9 cellular contexts compared by ENCODE assay signal in genomic region chr15:28321679-28322078, GRCh38. TPM values are rescaled to one million over a fixed set of nuclear protein-coding genes. Genes with fewer than 3 reads are reported as not detected.
DNase-seq lines count a peak whose midpoint lies in the region; ATAC-seq, FAIRE-seq and TF ChIP-seq lines count a peak whose summit lies in the region.
"Not testable (repeated sequence)": the region's sequence is repeated elsewhere in the genome, so short reads cannot be mapped to it uniquely, and the experiment has no call there.
"Had no signal": no experiment of that assay in that cellular context is flagged by ENCODE, and none has a peak within 500 bp of the region (broad histone marks: within the 10 kb centered on the region; RNA-seq: fewer than 3 reads in every experiment).

No MANE protein-coding gene starts in this region.

- H3K9me3 ChIP-seq in Loucy (ENCODE audit: insufficient read depth, low read depth, low read length); HepG2 (ENCODE audit: low read length); tibial nerve: not testable (repeated sequence)

- TF ChIP-seq CTCF in Calu3 (IDR thresholded peaks at IDR 0.05; ENCODE audit: unreplicated experiment); Loucy (conservative IDR thresholded peaks at IDR 0.05; ENCODE audit: low read length); epithelial cell of esophagus (IDR thresholded peaks at IDR 0.05; ENCODE audit: insufficient read depth, low read depth, low read length, missing control alignments); HepG2 (CRISPR knock-in tag; IDR thresholded peaks at IDR 0.05); retinal pigment epithelial cell (conservative IDR thresholded peaks at IDR 0.05; ENCODE audit: low read depth, low read length); tibial nerve (IDR thresholded peaks at IDR 0.05): not testable (repeated sequence)

- peak overlapping the region; percentile 48 for H3K4me2 ChIP-seq in Loucy (ENCODE audit: low read depth, low read length, poor library complexity, severe bottlenecking)
- H3K4me2 ChIP-seq in HepG2 (ENCODE audit: low read depth, low read length): not testable (repeated sequence)

- TF ChIP-seq POLR2A in HepG2 (IDR thresholded peaks at IDR 0.05; ENCODE audit: insufficient read depth in 1 of 2, low read depth in 2 of 2, low read length in 2 of 2); tibial nerve (IDR thresholded peaks at IDR 0.05): not testable (repeated sequence)

- not testable (repeated sequence) for ATAC-seq in activated CD4-positive, alpha-beta T cell treated with anti-CD3 and anti-CD28 coated beads for 36 hours; activated naive CD8-positive, alpha-beta T cell treated with anti-CD3 and anti-CD28 coated beads, Interleukin-2, amount 10 ng/mL, durations not matched to agents 7 days and 5 days (ENCODE audit: low read depth); HepG2

- not testable (repeated sequence) for TF ChIP-seq EP300 in HepG2 (IDR thresholded peaks at IDR 0.05; ENCODE audit: low read depth in 2 of 2, low read length in 2 of 2); HepG2 (CRISPR knock-in tag; IDR thresholded peaks at IDR 0.05; ENCODE audit: borderline replicate concordance); tibial nerve (IDR thresholded peaks at IDR 0.05)

- not testable (repeated sequence) for H3K9ac ChIP-seq in Loucy (ENCODE audit: low read depth, low read length, poor library complexity, severe bottlenecking)
- 0 out of 2 replicates have a peak overlapping the region, but pooled peaks have one; percentile 34 for H3K9ac ChIP-seq in HepG2 (ENCODE audit: insufficient read depth, low read depth, low read length)

- POLR2A ChIA-PET in activated CD4-positive, alpha-beta T cell treated with anti-CD3 and anti-CD28 coated beads for 36 hours (lab: Charles Lee); activated naive CD8-positive, alpha-beta T cell treated with anti-CD3 and anti-CD28 coated beads, Interleukin-2, amount 10 ng/mL, durations not matched to agents 7 days and 5 days (lab: Charles Lee); HepG2 (lab: Yijun Ruan, JAX): not testable (repeated sequence)

- H3K9me3 Mint-ChIP-seq in Calu3 (ENCODE audit: low read depth, unreplicated experiment); activated CD4-positive, alpha-beta T cell treated with anti-CD3 and anti-CD28 coated beads for 36 hours (ENCODE audit: low read depth); activated naive CD8-positive, alpha-beta T cell treated with anti-CD3 and anti-CD28 coated beads, Interleukin-2, amount 10 ng/mL, durations not matched to agents 7 days and 5 days: not testable (repeated sequence)

- DNase-seq in Calu3; epithelial cell of esophagus (ENCODE audit: low read depth); HepG2 (ENCODE audit: low spot score); retinal pigment epithelial cell (ENCODE audit: low read depth); tibial nerve (ENCODE audit: low spot score in 2 of 2): not testable (repeated sequence)
- peak; percentile 16 for DNase-seq in activated CD4-positive, alpha-beta T cell treated with anti-CD3 and anti-CD28 coated beads for 36 hours
- peak; percentile 38 for DNase-seq in activated naive CD8-positive, alpha-beta T cell treated with anti-CD3 and anti-CD28 coated beads, Interleukin-2, amount 10 ng/mL, durations not matched to agents 7 days and 5 days

- H3K4me3 ChIP-seq in Loucy (ENCODE audit: low read length, poor library complexity, severe bottlenecking) (peak overlapping the region; percentile 70), epithelial cell of esophagus (ENCODE audit: low read length) (peak overlapping the region; percentile 36), HepG2 (replicated peaks in 1 of 3; ENCODE audit: insufficient read depth in 1 of 3, low read depth in 2 of 3, low read length in 3 of 3) (peak overlapping the region in 2 of 3 experiments; percentile 39 to 40; a peak in 2 of 6 replicates), retinal pigment epithelial cell (ENCODE audit: low read length) (peak overlapping the region; percentile 42), tibial nerve (peak overlapping the region in 3 of 4 donors; percentile 19 to 48 (median 29))

- not testable (repeated sequence) for H3K27me3 Mint-ChIP-seq in Calu3 (ENCODE audit: unreplicated experiment); activated CD4-positive, alpha-beta T cell treated with anti-CD3 and anti-CD28 coated beads for 36 hours; activated naive CD8-positive, alpha-beta T cell treated with anti-CD3 and anti-CD28 coated beads, Interleukin-2, amount 10 ng/mL, durations not matched to agents 7 days and 5 days

- not testable (repeated sequence) for FAIRE-seq in HepG2 (lab: Jason Lieb, UNC)

- not testable (repeated sequence) for H3F3A ChIP-seq in Loucy (ENCODE audit: low read depth)

- not testable (repeated sequence) for H3K9me2 ChIP-seq in Loucy (replicated peaks; ENCODE audit: low read depth, low read length)

- not testable (repeated sequence) for H3K4me1 Mint-ChIP-seq in Calu3 (ENCODE audit: low read depth, unreplicated experiment); activated CD4-positive, alpha-beta T cell treated with anti-CD3 and anti-CD28 coated beads for 36 hours; activated naive CD8-positive, alpha-beta T cell treated with anti-CD3 and anti-CD28 coated beads, Interleukin-2, amount 10 ng/mL, durations not matched to agents 7 days and 5 days

- not testable (repeated sequence) for H3K4me1 ChIP-seq in Loucy (ENCODE audit: insufficient read depth, low read length, poor library complexity, severe bottlenecking); HepG2 (ENCODE audit: insufficient read depth, low read length); tibial nerve

- H3K27ac Mint-ChIP-seq in Calu3 (ENCODE audit: unreplicated experiment): peak overlapping the region; percentile 12
- peak overlapping the region; percentile 82 for H3K27ac Mint-ChIP-seq in activated CD4-positive, alpha-beta T cell treated with anti-CD3 and anti-CD28 coated beads for 36 hours
- peak overlapping the region; percentile 88 for H3K27ac Mint-ChIP-seq in activated naive CD8-positive, alpha-beta T cell treated with anti-CD3 and anti-CD28 coated beads, Interleukin-2, amount 10 ng/mL, durations not matched to agents 7 days and 5 days

- in situ Hi-C loops in HepG2 (cut with HindIII; ENCODE audit: extremely low pct_ligation_motif_present, low pct_unique_long_range_greater_than_20kb): not testable (repeated sequence)

- 0% methylated on average over 6 of the region's 34 CpGs for WGBS in HepG2 (ENCODE audit: low lambda C conversion rate)
- WGBS in tibial nerve, 2 donors: 1% methylated on average over 11 of the region's 34 CpGs; no CpG with 5 or more reads in 1 of the 2 donors

- not testable (repeated sequence) for BruUV-seq in Calu3 (replicated peaks; lab: Mats Ljungman, UMichigan); HepG2 (replicated peaks; lab: Mats Ljungman, UMichigan)

- TF ChIP-seq RAD21 in HepG2 (CRISPR knock-in tag; IDR thresholded peaks at IDR 0.05): not testable (repeated sequence)

- H3K27ac ChIP-seq in HepG2 (ENCODE audit: extremely low read length, insufficient read depth, low read length); tibial nerve: not testable (repeated sequence)

- H3K79me2 ChIP-seq in Loucy (ENCODE audit: insufficient read depth, low read length): peaks cover 16% of the 10 kb centered on the region
- not testable (repeated sequence) for H3K79me2 ChIP-seq in HepG2 (ENCODE audit: insufficient read depth, low read length)

- H3K4me3 Mint-ChIP-seq in Calu3 (ENCODE audit: low read depth, unreplicated experiment): peak overlapping the region; percentile 71
- peak overlapping the region; percentile 76 for H3K4me3 Mint-ChIP-seq in activated CD4-positive, alpha-beta T cell treated with anti-CD3 and anti-CD28 coated beads for 36 hours
- peak overlapping the region; percentile 91 for H3K4me3 Mint-ChIP-seq in activated naive CD8-positive, alpha-beta T cell treated with anti-CD3 and anti-CD28 coated beads, Interleukin-2, amount 10 ng/mL, durations not matched to agents 7 days and 5 days

- not testable (repeated sequence) for H3K36me3 ChIP-seq in Loucy (ENCODE audit: insufficient read depth, low read length); HepG2 (replicated peaks in 1 of 2; ENCODE audit: control insufficient read depth in 1 of 2, insufficient read depth in 2 of 2, low read length in 2 of 2)
- peaks cover 0 to 18% (median 0%) of the 10 kb centered on the region in 3 donors for H3K36me3 ChIP-seq in tibial nerve

- CTCF ChIA-PET in Calu3 (lab: Charles Lee); activated CD4-positive, alpha-beta T cell treated with anti-CD3 and anti-CD28 coated beads for 36 hours (lab: Charles Lee); HepG2 (lab: Yijun Ruan, JAX; ENCODE audit: low intra/inter-chr PET ratio, low total read pairs): not testable (repeated sequence)

- intact Hi-C loops in Calu3 (cut with micrococcal nuclease; ENCODE audit: unreplicated experiment); activated CD4-positive, alpha-beta T cell treated with anti-CD3 and anti-CD28 coated beads for 36 hours (cut with DNase I, micrococcal nuclease); HepG2 (cut with micrococcal nuclease; ENCODE audit: unreplicated experiment): not testable (repeated sequence)

- H3K36me3 Mint-ChIP-seq in Calu3 (ENCODE audit: insufficient read depth, unreplicated experiment); activated naive CD8-positive, alpha-beta T cell treated with anti-CD3 and anti-CD28 coated beads, Interleukin-2, amount 10 ng/mL, durations not matched to agents 7 days and 5 days: not testable (repeated sequence)
- H3K36me3 Mint-ChIP-seq in activated CD4-positive, alpha-beta T cell treated with anti-CD3 and anti-CD28 coated beads for 36 hours (ENCODE audit: low read depth): peaks cover 11% of the 10 kb centered on the region

- H2AFZ ChIP-seq in Loucy (ENCODE audit: low read length); HepG2 (ENCODE audit: low read length): not testable (repeated sequence)

- H3K27me3 ChIP-seq in Loucy (ENCODE audit: insufficient read depth, low read length, poor library complexity, severe bottlenecking); HepG2 (ENCODE audit: control insufficient read depth in 1 of 2, insufficient read depth in 2 of 2, low read length in 2 of 2); tibial nerve: not testable (repeated sequence)

- H4K20me1 ChIP-seq in Loucy (ENCODE audit: insufficient read depth, low read length, poor library complexity, severe bottlenecking); HepG2 (ENCODE audit: insufficient read depth, low read length): not testable (repeated sequence)

RNA-seq across cellular contexts. Expression of gene HERC2, which starts 0.3 kb away (rescaled TPM):
- total RNA-seq in Calu3 (2022) (18.0 and 19.7 TPM in 2 replicates), HepG2 (2016; rRNA removed; fragmentation: Illumina TruSeq; extraction: Trizol) (24.8 and 25.6 TPM in 2 replicates), tibial nerve (100 to 1,000 TPM in 1 of 4 donors, 10 to 100 TPM in 3; 74.1 to 106 (median 88.7) TPM)
- total RNA-seq in activated CD4-positive, alpha-beta T cell treated with anti-CD3 and anti-CD28 coated beads for 36 hours: 10 to 100 TPM; 26.8 to 35.0 TPM
- total RNA-seq in activated naive CD8-positive, alpha-beta T cell treated with anti-CD3 and anti-CD28 coated beads, Interleukin-2, amount 10 ng/mL, durations not matched to agents 7 days and 5 days: 10 to 100 TPM; 43.0 to 47.0 TPM
- total RNA-seq in HepG2 (2016; cell fraction: cytosol; rRNA removed; fragmentation: Illumina TruSeq; extraction: Trizol; ENCODE audit: low read depth): 9.3 and 11.8 TPM in 2 replicates
- total RNA-seq in HepG2 (2016; cell fraction: insoluble cytoplasmic fraction; rRNA removed; fragmentation: Illumina TruSeq; extraction: Trizol): 20.9 and 27.5 TPM in 2 replicates
- 11.8 and 12.8 TPM in 2 replicates for total RNA-seq in HepG2 (2016; cell fraction: membrane; rRNA removed; fragmentation: Illumina TruSeq; extraction: Trizol)
- total RNA-seq in HepG2 (2016; cell fraction: nucleus; rRNA removed; fragmentation: Illumina TruSeq; extraction: Trizol): 41.0 and 53.3 TPM in 2 replicates
- polyA plus RNA-seq in HepG2 (2011; rRNA removed): 17.6 and 21.9 TPM in 2 replicates
- 13.7 and 16.1 TPM in 2 replicates for polyA plus RNA-seq in HepG2 (2011; cell fraction: cytosol; rRNA removed)
- polyA plus RNA-seq in HepG2 (2011; cell fraction: nucleus; rRNA removed): 76.2 and 81.0 TPM in 2 replicates
- polyA plus RNA-seq in HepG2 (2012): 15.8 and 16.6 TPM in 2 replicates
- polyA plus RNA-seq in HepG2 (2016; cell fraction: cytosol; fragmentation: Illumina TruSeq; extraction: Trizol; ENCODE audit: low read depth): 7.2 and 9.4 TPM in 2 replicates
- 18.4 and 19.2 TPM in 2 replicates for polyA plus RNA-seq in HepG2 (2016; cell fraction: insoluble cytoplasmic fraction; fragmentation: Illumina TruSeq; extraction: Trizol; ENCODE audit: low read depth)
- 9.9 and 10.3 TPM in 2 replicates for polyA plus RNA-seq in HepG2 (2016; cell fraction: membrane; fragmentation: Illumina TruSeq; extraction: Trizol; ENCODE audit: low read depth)
- polyA plus RNA-seq in HepG2 (2016; cell fraction: nucleus; fragmentation: Illumina TruSeq; extraction: Trizol; ENCODE audit: insufficient read depth, low read depth): 57.3 and 58.1 TPM in 2 replicates
- 43.4 and 58.8 TPM in 2 replicates for polyA minus RNA-seq in HepG2 (2011; rRNA and poly(A)+ RNA removed; ENCODE audit: low replicate concordance)
- 11.0 and 20.0 TPM in 2 replicates for polyA minus RNA-seq in HepG2 (2011; cell fraction: cytosol; rRNA and poly(A)+ RNA removed)
- 59.7 and 61.8 TPM in 2 replicates for polyA minus RNA-seq in HepG2 (2011; cell fraction: nucleus; rRNA and poly(A)+ RNA removed)

RNA-seq across cellular contexts. Expression of gene GOLGA6L24, which starts 36.2 kb away (rescaled TPM):
- total RNA-seq in Calu3 (2022) (not detected in 2 replicates), HepG2 (2016; rRNA removed; fragmentation: Illumina TruSeq; extraction: Trizol) (not detected in 2 replicates), tibial nerve (not detected)
- total RNA-seq in activated CD4-positive, alpha-beta T cell treated with anti-CD3 and anti-CD28 coated beads for 36 hours: not detected
- not detected for total RNA-seq in activated naive CD8-positive, alpha-beta T cell treated with anti-CD3 and anti-CD28 coated beads, Interleukin-2, amount 10 ng/mL, durations not matched to agents 7 days and 5 days
- not detected in 2 replicates for total RNA-seq in HepG2 (2016; cell fraction: cytosol; rRNA removed; fragmentation: Illumina TruSeq; extraction: Trizol; ENCODE audit: low read depth)
- total RNA-seq in HepG2 (2016; cell fraction: insoluble cytoplasmic fraction; rRNA removed; fragmentation: Illumina TruSeq; extraction: Trizol): not detected in 2 replicates
- not detected in 2 replicates for total RNA-seq in HepG2 (2016; cell fraction: membrane; rRNA removed; fragmentation: Illumina TruSeq; extraction: Trizol)
- not detected in 2 replicates for total RNA-seq in HepG2 (2016; cell fraction: nucleus; rRNA removed; fragmentation: Illumina TruSeq; extraction: Trizol)
- not detected in 2 replicates for polyA plus RNA-seq in HepG2 (2011; rRNA removed)
- polyA plus RNA-seq in HepG2 (2011; cell fraction: cytosol; rRNA removed): not detected in 2 replicates
- polyA plus RNA-seq in HepG2 (2011; cell fraction: nucleus; rRNA removed): not detected in 2 replicates
- polyA plus RNA-seq in HepG2 (2012): not detected in 2 replicates
- polyA plus RNA-seq in HepG2 (2016; cell fraction: cytosol; fragmentation: Illumina TruSeq; extraction: Trizol; ENCODE audit: low read depth): not detected in 2 replicates
- polyA plus RNA-seq in HepG2 (2016; cell fraction: insoluble cytoplasmic fraction; fragmentation: Illumina TruSeq; extraction: Trizol; ENCODE audit: low read depth): not detected in 2 replicates
- polyA plus RNA-seq in HepG2 (2016; cell fraction: membrane; fragmentation: Illumina TruSeq; extraction: Trizol; ENCODE audit: low read depth): not detected in 2 replicates
- not detected in 2 replicates for polyA plus RNA-seq in HepG2 (2016; cell fraction: nucleus; fragmentation: Illumina TruSeq; extraction: Trizol; ENCODE audit: insufficient read depth, low read depth)
- not detected in 2 replicates for polyA minus RNA-seq in HepG2 (2011; rRNA and poly(A)+ RNA removed; ENCODE audit: low replicate concordance)
- not detected in 2 replicates for polyA minus RNA-seq in HepG2 (2011; cell fraction: cytosol; rRNA and poly(A)+ RNA removed)
- not detected in 2 replicates for polyA minus RNA-seq in HepG2 (2011; cell fraction: nucleus; rRNA and poly(A)+ RNA removed)
- total RNA-seq: lower leg skin had no signal

RNA-seq across cellular contexts. Expression of gene GOLGA8F, which starts 56.8 kb away (rescaled TPM):
- not detected in 2 replicates for total RNA-seq in Calu3 (2022)
- not detected for total RNA-seq in activated CD4-positive, alpha-beta T cell treated with anti-CD3 and anti-CD28 coated beads for 36 hours
- total RNA-seq in activated naive CD8-positive, alpha-beta T cell treated with anti-CD3 and anti-CD28 coated beads, Interleukin-2, amount 10 ng/mL, durations not matched to agents 7 days and 5 days: not detected
- not detected in 2 replicates for total RNA-seq in HepG2 (2016; rRNA removed; fragmentation: Illumina TruSeq; extraction: Trizol)
- not detected in 2 replicates for total RNA-seq in HepG2 (2016; cell fraction: cytosol; rRNA removed; fragmentation: Illumina TruSeq; extraction: Trizol; ENCODE audit: low read depth)
- total RNA-seq in HepG2 (2016; cell fraction: insoluble cytoplasmic fraction; rRNA removed; fragmentation: Illumina TruSeq; extraction: Trizol): not detected in 2 replicates
- not detected in 2 replicates for total RNA-seq in HepG2 (2016; cell fraction: membrane; rRNA removed; fragmentation: Illumina TruSeq; extraction: Trizol)
- total RNA-seq in HepG2 (2016; cell fraction: nucleus; rRNA removed; fragmentation: Illumina TruSeq; extraction: Trizol): not detected in 2 replicates
- not detected in 2 replicates for polyA plus RNA-seq in HepG2 (2011; rRNA removed)
- not detected in 2 replicates for polyA plus RNA-seq in HepG2 (2011; cell fraction: cytosol; rRNA removed)
- polyA plus RNA-seq in HepG2 (2011; cell fraction: nucleus; rRNA removed): not detected in 2 replicates
- polyA plus RNA-seq in HepG2 (2012): not detected in 2 replicates
- polyA plus RNA-seq in HepG2 (2016; cell fraction: cytosol; fragmentation: Illumina TruSeq; extraction: Trizol; ENCODE audit: low read depth): not detected in 2 replicates
- polyA plus RNA-seq in HepG2 (2016; cell fraction: insoluble cytoplasmic fraction; fragmentation: Illumina TruSeq; extraction: Trizol; ENCODE audit: low read depth): not detected in 2 replicates
- polyA plus RNA-seq in HepG2 (2016; cell fraction: membrane; fragmentation: Illumina TruSeq; extraction: Trizol; ENCODE audit: low read depth): not detected in 2 replicates
- not detected in 2 replicates for polyA plus RNA-seq in HepG2 (2016; cell fraction: nucleus; fragmentation: Illumina TruSeq; extraction: Trizol; ENCODE audit: insufficient read depth, low read depth)
- not detected in 2 replicates for polyA minus RNA-seq in HepG2 (2011; rRNA and poly(A)+ RNA removed; ENCODE audit: low replicate concordance)
- not detected in 2 replicates for polyA minus RNA-seq in HepG2 (2011; cell fraction: cytosol; rRNA and poly(A)+ RNA removed)
- polyA minus RNA-seq in HepG2 (2011; cell fraction: nucleus; rRNA and poly(A)+ RNA removed): not detected in 2 replicates
- total RNA-seq in tibial nerve: not detected
- total RNA-seq: lower leg skin had no signal

Comparison
In these comparisons a context has a peak if more than half of its experiments do, and no peak if none do; other contexts are left out.
1. H3K27ac Mint-ChIP-seq: peak in every context shown above with its lines; median percentile 88 in activated naive CD8-positive, alpha-beta T cell treated with anti-CD3 and anti-CD28 coated beads, Interleukin-2, amount 10 ng/mL, durations not matched to agents 7 days and 5 days; 82 in activated CD4-positive, alpha-beta T cell treated with anti-CD3 and anti-CD28 coated beads for 36 hours; 12 in Calu3.